In genomic region chr21:26089730-26090129, GRCh38 we compare ENCODE assay signal across 2 cellular contexts.
TF ChIP-seq lines count a peak whose summit lies in the region.

No MANE protein-coding gene starts in this region.

TF ChIP-seq in GM23338, 12 proteins besides CTCF, POLR2A, EP300 and RAD21:
- TF ChIP-seq JUNB (IDR thresholded peaks at IDR 0.05; ENCODE audit: unreplicated experiment) (no peak), EZH2 (IDR thresholded peaks at IDR 0.05; ENCODE audit: low read depth, unreplicated experiment) (no peak), ZNF114 (CRISPR knock-in tag; IDR thresholded peaks at IDR 0.05) (no peak), REST (IDR thresholded peaks at IDR 0.05; ENCODE audit: unreplicated experiment) (no peak), ZNF462 (CRISPR knock-in tag; IDR thresholded peaks at IDR 0.05) (no peak), CREB1 (CRISPR knock-in tag; IDR thresholded peaks at IDR 0.05; ENCODE audit: low read depth) (no peak), NANOG (IDR thresholded peaks at IDR 0.05; ENCODE audit: borderline replicate concordance) (no peak), EZH2phosphoT487 (IDR thresholded peaks at IDR 0.05; ENCODE audit: unreplicated experiment) (no peak), ZNF331 (CRISPR knock-in tag; IDR thresholded peaks at IDR 0.05; ENCODE audit: low read depth) (no peak), ETS1 (IDR thresholded peaks at IDR 0.05) (no peak), POLR2AphosphoS5 (IDR thresholded peaks at IDR 0.05; ENCODE audit: low read depth) (no peak), STAT1 (IDR thresholded peaks at IDR 0.05; ENCODE audit: unreplicated experiment) (no peak)

TF ChIP-seq in H1, 55 proteins besides CTCF, POLR2A, EP300 and RAD21:
- no peak for TF ChIP-seq EZH2 (IDR thresholded peaks at IDR 0.05; ENCODE audit: low read depth, low read length, severe bottlenecking)
- no peak for TF ChIP-seq CEBPB (IDR thresholded peaks at IDR 0.05; ENCODE audit: low read depth, low read length)
- TF ChIP-seq SIN3A (conservative IDR thresholded peaks at IDR 0.05 in 1 of 2, IDR thresholded peaks at IDR 0.05 in 1 of 2; ENCODE audit: low read depth in 1 of 2, low read length in 2 of 2): no peak
- no peak for TF ChIP-seq CBX8 (IDR thresholded peaks at IDR 0.05; ENCODE audit: borderline replicate concordance, low read depth, low read length)
- no peak for TF ChIP-seq USF2 (IDR thresholded peaks at IDR 0.05; ENCODE audit: low read length)
- no peak for TF ChIP-seq ASH2L (IDR thresholded peaks at IDR 0.05; ENCODE audit: low read length)
- TF ChIP-seq SP4 (IDR thresholded peaks at IDR 0.05; ENCODE audit: low read length): no peak
